ENCODE assay signal across 8 cellular contexts in the genomic region with DNA sequence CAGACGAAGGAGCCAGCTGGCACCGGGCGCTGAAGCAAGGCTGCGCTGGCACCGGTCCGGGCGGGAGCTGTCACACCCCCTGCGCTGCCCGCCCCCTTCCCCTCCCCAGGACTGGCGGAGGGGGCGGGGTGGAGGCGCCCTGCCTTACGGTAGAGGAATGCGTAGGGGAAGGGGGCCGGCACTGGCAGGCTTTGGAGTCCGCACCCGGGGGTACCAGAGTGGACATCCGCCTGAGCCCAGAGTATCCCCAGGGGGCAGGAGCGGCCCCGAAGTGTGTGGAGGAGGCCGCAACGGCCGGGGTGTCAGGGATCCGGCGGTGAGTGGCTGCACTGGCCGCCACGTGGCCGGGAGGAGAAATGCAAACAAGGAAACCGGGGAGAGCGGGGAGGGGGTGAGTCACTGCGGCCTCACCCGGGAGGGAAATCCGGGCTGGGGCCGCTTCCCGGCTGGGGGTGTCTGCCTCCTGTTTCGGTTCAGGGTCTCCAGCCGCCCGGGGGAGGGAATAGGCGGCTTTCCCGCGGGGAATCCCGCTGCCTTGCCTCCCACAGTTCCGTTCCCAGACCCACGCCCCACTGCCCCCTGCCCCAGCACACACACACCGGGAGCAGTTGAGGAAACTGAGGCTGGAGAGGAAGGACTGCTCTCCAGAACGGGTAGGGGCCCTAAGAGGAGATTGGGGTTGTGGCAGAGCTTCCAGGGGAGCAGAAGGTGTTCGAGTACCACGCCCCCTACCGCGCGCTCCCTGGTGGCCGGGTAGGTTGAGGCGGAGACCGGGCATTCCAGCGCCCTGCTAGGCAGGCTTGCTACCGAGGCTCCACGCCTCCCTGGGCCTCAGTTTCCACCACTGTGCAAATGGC. TPM values are rescaled to one million over a fixed set of nuclear protein-coding genes. Genes with fewer than 3 reads are reported as not detected.
DNase-seq lines count a peak whose midpoint lies in the region; ATAC-seq and TF ChIP-seq lines count a peak whose summit lies in the region.

A gene with protein sequence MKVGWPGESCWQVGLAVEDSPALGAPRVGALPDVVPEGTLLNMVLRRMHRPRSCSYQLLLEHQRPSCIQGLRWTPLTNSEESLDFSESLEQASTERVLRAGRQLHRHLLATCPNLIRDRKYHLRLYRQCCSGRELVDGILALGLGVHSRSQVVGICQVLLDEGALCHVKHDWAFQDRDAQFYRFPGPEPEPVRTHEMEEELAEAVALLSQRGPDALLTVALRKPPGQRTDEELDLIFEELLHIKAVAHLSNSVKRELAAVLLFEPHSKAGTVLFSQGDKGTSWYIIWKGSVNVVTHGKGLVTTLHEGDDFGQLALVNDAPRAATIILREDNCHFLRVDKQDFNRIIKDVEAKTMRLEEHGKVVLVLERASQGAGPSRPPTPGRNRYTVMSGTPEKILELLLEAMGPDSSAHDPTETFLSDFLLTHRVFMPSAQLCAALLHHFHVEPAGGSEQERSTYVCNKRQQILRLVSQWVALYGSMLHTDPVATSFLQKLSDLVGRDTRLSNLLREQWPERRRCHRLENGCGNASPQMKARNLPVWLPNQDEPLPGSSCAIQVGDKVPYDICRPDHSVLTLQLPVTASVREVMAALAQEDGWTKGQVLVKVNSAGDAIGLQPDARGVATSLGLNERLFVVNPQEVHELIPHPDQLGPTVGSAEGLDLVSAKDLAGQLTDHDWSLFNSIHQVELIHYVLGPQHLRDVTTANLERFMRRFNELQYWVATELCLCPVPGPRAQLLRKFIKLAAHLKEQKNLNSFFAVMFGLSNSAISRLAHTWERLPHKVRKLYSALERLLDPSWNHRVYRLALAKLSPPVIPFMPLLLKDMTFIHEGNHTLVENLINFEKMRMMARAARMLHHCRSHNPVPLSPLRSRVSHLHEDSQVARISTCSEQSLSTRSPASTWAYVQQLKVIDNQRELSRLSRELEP (minus strand): TSS at position 47 of the 857 bp plus-strand sequence. CDS start 324 bp downstream, outside the sequence.

- H3K79me2 ChIP-seq in PC-9 (ENCODE audit: low read depth) = peaks cover 16% of the 10 kb centered on the region; the same call in 1 of the 2 replicates

- no peaks in the 10 kb centered on the region for H3K9me3 ChIP-seq in PC-9 (ENCODE audit: insufficient read depth, low read depth)
- H3K9me3 ChIP-seq in stomach = no peaks in the 10 kb centered on the region

- TF ChIP-seq POLR2A in stomach (IDR thresholded peaks at IDR 0.05) = no peak

- H3K27ac Mint-ChIP-seq in natural killer cell = peak within 1 kb of the TSS in 1 of 2 donors; percentile 76

- peaks cover 68% of the 10 kb centered on the region for H3K4me1 ChIP-seq in PC-9 (replicated peaks; ENCODE audit: insufficient read depth)
- peaks cover 41 to 65% (median 57%) of the 10 kb centered on the region in 4 donors for H3K4me1 ChIP-seq in stomach

- intact Hi-C loops in PC-9 (cut with micrococcal nuclease; ENCODE audit: unreplicated experiment) = no loop called here
- intact Hi-C loops in natural killer cell (cut with micrococcal nuclease) = loop anchor here (2.0 kb wide), 1 partner anchor 16 kb away; no protein-coding TSS in a partner anchor
- intact Hi-C loops in stomach (cut with DNase I; ENCODE audit: low total_unique reads) = no loop called here

- CTCF ChIA-PET in PC-9 (lab: Charles Lee) = interaction anchor here (1.1 to 1.2 kb wide), 4 partner anchors 11 to 147 kb away, joined by 3 to 16 read pairs (median 4); no protein-coding TSS in a partner anchor

- ATAC-seq in GM19324 (IDR thresholded peaks at IDR 0.05; ENCODE audit: low FRiP score, unreplicated experiment) (peak; percentile 42), natural killer cell (peak; percentile 86 to 91 (median 88))

- H3K4me3 ChIP-seq in PC-9 (peak within 1 kb of the TSS; percentile 75), fibroblast of pulmonary artery (replicated peaks; ENCODE audit: low read depth, low read length) (peak within 1 kb of the TSS; percentile 58), stomach (peak within 1 kb of the TSS; percentile 57 to 75 (median 60))

- H3K9me3 Mint-ChIP-seq in natural killer cell = no peaks in the 10 kb centered on the region

- TF ChIP-seq CTCF in PC-9 (conservative IDR thresholded peaks at IDR 0.05) (peak; percentile 59), fibroblast of pulmonary artery (IDR thresholded peaks at IDR 0.05; ENCODE audit: low read length, missing control alignments) (peak; percentile 42), natural killer cell (IDR thresholded peaks at IDR 0.05) (peak; percentile 46), stomach (IDR thresholded peaks at IDR 0.05) (peak in 5 of 7 experiments; percentile 3 to 45 (median 40))

- POLR2A ChIA-PET in PC-9 (lab: Charles Lee; ENCODE audit: unreplicated experiment) = interaction anchor here (0.7 kb wide), 2 partner anchors 23 to 1077 kb away, joined by 3 to 19 read pairs; no protein-coding TSS in a partner anchor

- peaks cover 4 to 8% of the 10 kb centered on the region in 2 donors for H3K27me3 Mint-ChIP-seq in natural killer cell (ENCODE audit: low read depth in 2 of 2)

- peak within 1 kb of the TSS; percentile 84 for H3K4me3 Mint-ChIP-seq in natural killer cell

- BruUV-seq in PC-9 (replicated peaks; lab: Mats Ljungman, UMichigan) = TSS peak; percentile 35

- TF ChIP-seq EP300 in stomach (IDR thresholded peaks at IDR 0.05) = no peak

- 0 to 2% (median 0%) methylated on average over 33 to 57 of the region's 57 CpGs for WGBS in stomach, 5 donors

- H3K36me3 ChIP-seq in PC-9 (ENCODE audit: low read depth) = no peaks in the 10 kb centered on the region
- no peaks in the 10 kb centered on the region for H3K36me3 ChIP-seq in stomach

- H3K4me1 Mint-ChIP-seq in natural killer cell = peaks cover 6 to 21% of the 10 kb centered on the region in 2 donors

- peak within 1 kb of the TSS; percentile 97 for H3K4me2 ChIP-seq in PC-9

- no peaks in the 10 kb centered on the region for H3K9me2 ChIP-seq in PC-9 (ENCODE audit: insufficient read depth)

- peaks cover 15% of the 10 kb centered on the region for H3F3A ChIP-seq in PC-9 (ENCODE audit: insufficient read depth, low read depth)

- H4K20me1 ChIP-seq in PC-9 (ENCODE audit: insufficient read depth) = no peaks in the 10 kb centered on the region

- no peaks in the 10 kb centered on the region for H3K36me3 Mint-ChIP-seq in natural killer cell

- peak; percentile 88 for DNase-seq in CD1c-positive myeloid dendritic cell (ENCODE audit: extremely low spot score)
- peak; percentile 63 for DNase-seq in HS-27A (ENCODE audit: low read depth)
- DNase-seq in PC-9 = peak; percentile 81 to 86
- peak; percentile 57 for DNase-seq in activated effector memory CD4-positive, alpha-beta T cell treated with Interleukin-2 at 50 U/mL for 16 hours
- peak; percentile 79 for DNase-seq in fibroblast of pulmonary artery (ENCODE audit: low read depth)
- DNase-seq in natural killer cell = peak; percentile 54
- DNase-seq in stomach = peak; percentile 93

- H3K27ac ChIP-seq in PC-9 (peak within 1 kb of the TSS; percentile 66), stomach (peak within 1 kb of the TSS; percentile 86 to 88 (median 88))

- H2AFZ ChIP-seq in PC-9 = peak within 1 kb of the TSS; percentile 90

- H3K27me3 ChIP-seq in PC-9 (ENCODE audit: insufficient read depth, low read depth) (no peaks in the 10 kb centered on the region), stomach (no peaks in the 10 kb centered on the region)

RNA-seq across cellular contexts. Expression of the gene that starts here (rescaled TPM):
- total RNA-seq in PC-9 (2021) = 4.1 and 5.7 TPM in 2 replicates
- under 1 TPM; 0.23 to 0.73 (median 0.49) TPM for total RNA-seq in natural killer cell
- 100 to 1,000 TPM in 1 of 5 donors, 10 to 100 TPM in 4; 15.9 to 114 (median 25.0) TPM for total RNA-seq in stomach
- 10 to 100 TPM; 21.2 to 33.1 (median 22.9) TPM for polyA plus RNA-seq in stomach

Comparison
In these comparisons a context has a peak if more than half of its experiments do, and no peak if none do; other contexts are left out.
1. Peak in every context shown above with its lines: DNase-seq, ATAC-seq, H3K4me3 ChIP-seq and H3K27ac ChIP-seq.
2. Peak in DNase-seq and ATAC-seq in natural killer cell; RNA of the gene not detected or under 1 TPM.